Comparison of ENCODE assay signal across 9 cellular contexts in genomic region chr16:4767872-4768548, GRCh38. TPM values are rescaled to one million over a fixed set of nuclear protein-coding genes. Genes with fewer than 3 reads are reported as not detected.
A peak's percentile ranks its signal among the peaks of the same experiment; 100 is the strongest.
DNase-seq lines count a peak whose midpoint lies in the region; ATAC-seq and TF ChIP-seq lines count a peak whose summit lies in the region.
"Had no signal": no experiment of that assay in that cellular context is flagged by ENCODE, and none has a peak within 500 bp of the region (broad histone marks: within the 10 kb centered on the region; RNA-seq: fewer than 3 reads in every experiment).

No MANE protein-coding gene starts in this region.

- H3K27ac ChIP-seq in Peyer's patch (peak overlapping the region; percentile 72 to 90 (median 86)), endodermal cell (ENCODE audit: low read depth, low read length) (no peak overlapping the region), neural cell (ENCODE audit: low read length) (peak overlapping the region; percentile 23)

- peak overlapping the region; percentile 95 for H3K27ac Mint-ChIP-seq in endodermal cell

- no peaks in the 10 kb centered on the region for H3F3A ChIP-seq in neural cell (ENCODE audit: insufficient read depth, low read length, poor library complexity, severe bottlenecking)

- peaks cover 12% of the 10 kb centered on the region for H3K36me3 ChIP-seq in BJ (ENCODE audit: control insufficient read depth, insufficient read depth, low read length)
- H3K36me3 ChIP-seq in Peyer's patch: peaks cover 0 to 20% (median 0%) of the 10 kb centered on the region in 3 donors
- peaks cover 17% of the 10 kb centered on the region for H3K36me3 ChIP-seq in endodermal cell (ENCODE audit: control insufficient read depth, insufficient read depth, low read length)
- H3K36me3 ChIP-seq in neural cell (ENCODE audit: insufficient read depth, low read length): no peaks in the 10 kb centered on the region

- DNase-seq in BJ (ENCODE audit: low read depth) (no peak), Peyer's patch (peak in 1 of 3 donors; percentile 23), endodermal cell (no peak), NCI-H2081 treated with DMSO at 0.1 percent for 48 hours (lab: John Stamatoyannopoulos, UW) (no peak)

- peak overlapping the region; percentile 81 for H2AFZ ChIP-seq in neural cell (ENCODE audit: low read depth, low read length)

- no peak for TF ChIP-seq RAD21 in neural cell (conservative IDR thresholded peaks at IDR 0.05)

- 86 to 90% methylated on average over 13 to 17 of the region's 17 CpGs for WGBS in endodermal cell (ENCODE audit: insufficient coverage in 1 of 2, insufficient read length in 1 of 2), 2 experiments

- H3K27me3 ChIP-seq in BJ (ENCODE audit: control insufficient read depth, insufficient read depth, low read length): no peaks in the 10 kb centered on the region
- H3K27me3 ChIP-seq in Peyer's patch: no peaks in the 10 kb centered on the region
- no peaks in the 10 kb centered on the region for H3K27me3 ChIP-seq in endodermal cell (ENCODE audit: control insufficient read depth, insufficient read depth, low read length, poor library complexity, severe bottlenecking)
- H3K27me3 ChIP-seq in neural cell (ENCODE audit: insufficient read depth, low read depth, low read length): no peaks in the 10 kb centered on the region

- H3K4me1 ChIP-seq in Peyer's patch (peaks cover 0 to 33% (median 14%) of the 10 kb centered on the region in 4 donors), endodermal cell (ENCODE audit: control insufficient read depth, insufficient read depth, low read length) (no peaks in the 10 kb centered on the region)

- peaks cover 18% of the 10 kb centered on the region for H3K4me1 Mint-ChIP-seq in endodermal cell

- no peak for TF ChIP-seq CTCF in BJ (IDR thresholded peaks at IDR 0.05; ENCODE audit: insufficient read depth, low read depth, low read length)
- no peak for TF ChIP-seq CTCF in Peyer's patch (IDR thresholded peaks at IDR 0.05)
- no peak for TF ChIP-seq CTCF in endodermal cell (conservative IDR thresholded peaks at IDR 0.05)
- no peak for TF ChIP-seq CTCF in neural cell (IDR thresholded peaks at IDR 0.05; ENCODE audit: poor library complexity, severe bottlenecking)

- peak overlapping the region; percentile 12 for H3K4me2 ChIP-seq in neural cell (ENCODE audit: low read length)

- ATAC-seq in GM19395 (IDR thresholded peaks at IDR 0.05; ENCODE audit: unreplicated experiment) (peak; percentile 13), HG02763 (IDR thresholded peaks at IDR 0.05; ENCODE audit: unreplicated experiment) (no peak), GM19324 (IDR thresholded peaks at IDR 0.05; ENCODE audit: low FRiP score, unreplicated experiment) (no peak)

- peaks cover 18% of the 10 kb centered on the region for H3K36me3 Mint-ChIP-seq in endodermal cell (ENCODE audit: low read depth)

- no peaks in the 10 kb centered on the region for H3K9me2 ChIP-seq in neural cell (ENCODE audit: insufficient read depth, low read length)

- H3K9me3 Mint-ChIP-seq in endodermal cell: no peaks in the 10 kb centered on the region

- H3K9ac ChIP-seq in endodermal cell (ENCODE audit: extremely low read depth, low read length, poor library complexity, severe bottlenecking) (no peak overlapping the region), neural cell (ENCODE audit: low read length) (no peak overlapping the region)

- CTCF ChIA-PET in BJ (lab: Yijun Ruan, JAX): interaction anchor here (1.0 kb wide), 1 partner anchor 189 kb away, joined by 4 read pairs; no protein-coding TSS in a partner anchor

- TF ChIP-seq POLR2A in Peyer's patch (IDR thresholded peaks at IDR 0.05): no peak

- no peaks in the 10 kb centered on the region for H3K9me3 ChIP-seq in Peyer's patch
- H3K9me3 ChIP-seq in endodermal cell (ENCODE audit: control insufficient read depth, low read length): no peaks in the 10 kb centered on the region
- H3K9me3 ChIP-seq in neural cell (ENCODE audit: low read length): no peaks in the 10 kb centered on the region

- peak overlapping the region; percentile 76 for H3K4me3 Mint-ChIP-seq in endodermal cell

- H4K20me1 ChIP-seq in neural cell (ENCODE audit: insufficient read depth): no peaks in the 10 kb centered on the region

- H3K4me3 ChIP-seq in BJ (ENCODE audit: low read depth, low read length): peak overlapping the region; percentile 47
- H3K4me3 ChIP-seq in Peyer's patch: peak overlapping the region; percentile 40 to 78 (median 60)
- H3K4me3 ChIP-seq in endodermal cell (ENCODE audit: low read length): peak overlapping the region; percentile 78
- H3K4me3 ChIP-seq in neural cell (ENCODE audit: low read length): peak overlapping the region; percentile 69

- POLR2A ChIA-PET in BJ (lab: Charles Lee): no interaction called here

- peaks cover 12% of the 10 kb centered on the region for H3K79me2 ChIP-seq in neural cell (replicated peaks; ENCODE audit: insufficient read depth, low read length)

- H3K27me3 Mint-ChIP-seq in endodermal cell (ENCODE audit: insufficient read depth): no peaks in the 10 kb centered on the region

- TF ChIP-seq EP300 in neural cell (conservative IDR thresholded peaks at IDR 0.05; ENCODE audit: poor library complexity, severe bottlenecking): no peak

TF ChIP-seq in neural cell, 6 proteins besides CTCF, POLR2A, EP300 and RAD21:
- TF ChIP-seq MXI1 (conservative IDR thresholded peaks at IDR 0.05; ENCODE audit: poor library complexity, severe bottlenecking) (no peak), TAF1 (IDR thresholded peaks at IDR 0.05; ENCODE audit: low read depth) (no peak), REST (IDR thresholded peaks at IDR 0.05; ENCODE audit: borderline replicate concordance) (no peak), POLR2AphosphoS5 (IDR thresholded peaks at IDR 0.05) (no peak), SMC3 (conservative IDR thresholded peaks at IDR 0.05; ENCODE audit: poor library complexity) (no peak), EZH2 (IDR thresholded peaks at IDR 0.05; ENCODE audit: borderline replicate concordance, insufficient read depth, low read length, poor library complexity, severe bottlenecking) (no peak)

RNA-seq across cellular contexts. Expression of gene ZNF500, which starts 1.0 kb away (rescaled TPM):
- polyA plus RNA-seq in BJ (2011; rRNA removed): 4.9 and 6.5 TPM in 2 replicates
- 6.9 and 7.1 TPM in 2 replicates for polyA minus RNA-seq in BJ (2011; rRNA and poly(A)+ RNA removed)
- total RNA-seq in Peyer's patch: 10 to 100 TPM in 3 of 4 donors, 1 to 10 TPM in 1; 4.1 to 24.8 (median 14.5) TPM
- 10 to 100 TPM; 17.2 to 21.6 TPM for total RNA-seq in endodermal cell
- polyA plus RNA-seq in endodermal cell (2013, experiment 1 of 2): 8.5 TPM
- polyA plus RNA-seq in endodermal cell (2013, experiment 2 of 2): 8.2 TPM
- polyA plus RNA-seq in neural cell: 16.0 and 29.0 TPM in 2 replicates
- 24.1 and 25.0 TPM in 2 replicates for polyA minus RNA-seq in neural cell

RNA-seq across cellular contexts. Expression of gene SEPTIN12, which starts 20.1 kb away (rescaled TPM):
- polyA plus RNA-seq in BJ (2011; rRNA removed) (not detected in 2 replicates), neural cell (1.8 and 4.7 TPM in 2 replicates)
- polyA minus RNA-seq in BJ (2011; rRNA and poly(A)+ RNA removed): not detected in 2 replicates
- total RNA-seq in Peyer's patch (not detected), endodermal cell (under 1 TPM; 0.40 to 0.73 TPM)
- polyA plus RNA-seq in endodermal cell (2013, experiment 1 of 2): 0.57 TPM
- polyA plus RNA-seq in endodermal cell (2013, experiment 2 of 2): not detected
- not detected in 2 replicates for polyA minus RNA-seq in neural cell
- total RNA-seq: LHCN-M2 had no signal

RNA-seq across cellular contexts. Expression of gene SMIM22, which starts 27.2 kb away (rescaled TPM):
- polyA plus RNA-seq in BJ (2011; rRNA removed) (not detected in 2 replicates), neural cell (not detected in 2 replicates)
- not detected in 2 replicates for polyA minus RNA-seq in BJ (2011; rRNA and poly(A)+ RNA removed)
- total RNA-seq in Peyer's patch (100 to 1,000 TPM in 3 of 4 donors, 10 to 100 TPM in 1; 90.0 to 306 (median 238) TPM), endodermal cell (not detected)
- not detected for polyA plus RNA-seq in endodermal cell (2013, experiment 1 of 2)
- polyA plus RNA-seq in endodermal cell (2013, experiment 2 of 2): not detected
- polyA minus RNA-seq in neural cell: not detected in 2 replicates
- total RNA-seq: LHCN-M2 had no signal

RNA-seq across cellular contexts. Expression of gene DNAAF8, which starts 33.7 kb away (rescaled TPM):
- 1.9 and 2.2 TPM in 2 replicates for polyA plus RNA-seq in BJ (2011; rRNA removed)
- polyA minus RNA-seq in BJ (2011; rRNA and poly(A)+ RNA removed): 2.0 and 3.5 TPM in 2 replicates
- not detected for total RNA-seq in Peyer's patch
- total RNA-seq in endodermal cell: under 1 TPM; 0.35 to 0.64 TPM
- polyA plus RNA-seq in endodermal cell (2013, experiment 1 of 2): 0.82 TPM
- 1.2 TPM for polyA plus RNA-seq in endodermal cell (2013, experiment 2 of 2)
- polyA plus RNA-seq in neural cell: 3.4 and 6.2 TPM in 2 replicates
- polyA minus RNA-seq in neural cell: 1.5 and 1.9 TPM in 2 replicates

RNA-seq across cellular contexts. Expression of gene ANKS3, which starts 33.9 kb away (rescaled TPM):
- 14.6 and 23.7 TPM in 2 replicates for polyA plus RNA-seq in BJ (2011; rRNA removed)
- 15.1 and 29.6 TPM in 2 replicates for polyA minus RNA-seq in BJ (2011; rRNA and poly(A)+ RNA removed)
- total RNA-seq in Peyer's patch: 10 to 100 TPM; 20.8 to 42.9 (median 36.6) TPM
- 10 to 100 TPM; 32.4 to 41.0 TPM for total RNA-seq in endodermal cell
- 20.9 TPM for polyA plus RNA-seq in endodermal cell (2013, experiment 1 of 2)
- 19.6 TPM for polyA plus RNA-seq in endodermal cell (2013, experiment 2 of 2)
- 53.9 and 65.2 TPM in 2 replicates for polyA plus RNA-seq in neural cell
- polyA minus RNA-seq in neural cell: 42.6 and 49.7 TPM in 2 replicates

Comparison
In these comparisons a context has a peak if more than half of its experiments do, and no peak if none do; other contexts are left out.
1. RNA of gene SMIM22, which starts 27.2 kb away (total RNA-seq): 90.0 to 306 TPM in Peyer's patch; not detected in endodermal cell; every median in the first group is over 10 times any median in the second.
2. Peak in every context shown above with its lines, with median percentiles within 50 percentile points of each other: H3K4me3 ChIP-seq.